ENCODE assay signal across 18 cellular contexts in the genomic region with DNA sequence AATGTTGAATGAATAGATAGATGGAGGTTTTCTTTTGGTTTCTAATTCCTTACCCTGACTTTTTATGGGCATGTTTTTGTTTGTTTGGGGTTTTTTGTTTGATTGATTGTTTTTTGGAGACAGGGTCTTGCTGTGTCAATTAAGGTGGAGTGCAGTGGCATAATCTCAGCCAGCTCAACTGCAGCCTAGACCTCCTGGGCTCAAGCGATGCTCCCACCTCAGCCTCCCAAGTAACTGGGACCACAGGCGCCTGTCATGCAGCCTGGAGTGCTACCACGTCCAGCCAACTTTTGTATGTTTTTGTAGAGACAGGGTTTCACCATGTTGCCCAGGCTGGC. TPM values are rescaled to one million over a fixed set of nuclear protein-coding genes. Genes with fewer than 3 reads are reported as not detected.
DNase-seq lines count a peak whose midpoint lies in the region; ATAC-seq, FAIRE-seq and TF ChIP-seq lines count a peak whose summit lies in the region.
"Had no signal": no experiment of that assay in that cellular context is flagged by ENCODE, and none has a peak within 500 bp of the region (broad histone marks: within the 10 kb centered on the region; RNA-seq: fewer than 3 reads in every experiment).

No MANE protein-coding gene starts in this region.

- no peaks in the 10 kb centered on the region for H3K27me3 Mint-ChIP-seq in activated CD4-positive, alpha-beta T cell treated with anti-CD3 and anti-CD28 coated beads for 36 hours
- no peaks in the 10 kb centered on the region for H3K27me3 Mint-ChIP-seq in CD8-positive, alpha-beta T cell (ENCODE audit: low read depth)
- H3K27me3 Mint-ChIP-seq in activated T-helper 2 cell treated with anti-CD3 and anti-CD28 coated beads, Interferon-gamma antibody, Interleukin-2, Interleukin-4, amounts not matched to agents 10 μg/mL and 5 μg/mL and 100 μg/mL, durations not matched to agents 14 hours and 24 hours and 36 hours (ENCODE audit: low read depth): no peaks in the 10 kb centered on the region
- peaks cover 5% of the 10 kb centered on the region for H3K27me3 Mint-ChIP-seq in nephron progenitor cell (ENCODE audit: low read depth, poor library complexity)
- H3K27me3 Mint-ChIP-seq: IgD-negative memory B cell, naive B cell had no signal

- H3K4me3 ChIP-seq in CD8-positive, alpha-beta T cell (ENCODE audit: low read depth, low read length): no peak overlapping the region
- H3K4me3 ChIP-seq: SJSA1 had no signal

- POLR2A ChIA-PET in activated CD4-positive, alpha-beta T cell treated with anti-CD3 and anti-CD28 coated beads for 36 hours (lab: Charles Lee): interaction anchor here (0.6 kb wide), 1 partner anchor 1935 kb away, joined by 3 read pairs; no protein-coding TSS in a partner anchor
- POLR2A ChIA-PET in CD8-positive, alpha-beta T cell (lab: Charles Lee): interaction anchor here (0.7 to 4.5 kb wide), 2 partner anchors 21 to 66 kb away, joined by 4 to 17 read pairs; no protein-coding TSS in a partner anchor

- no peak overlapping the region for H3K4me3 Mint-ChIP-seq in activated CD4-positive, alpha-beta T cell treated with anti-CD3 and anti-CD28 coated beads for 36 hours
- H3K4me3 Mint-ChIP-seq in CD8-positive, alpha-beta T cell: peak overlapping the region; percentile 72
- H3K4me3 Mint-ChIP-seq in activated T-helper 2 cell treated with anti-CD3 and anti-CD28 coated beads, Interferon-gamma antibody, Interleukin-2, Interleukin-4, amounts not matched to agents 10 μg/mL and 5 μg/mL and 100 μg/mL, durations not matched to agents 14 hours and 24 hours and 36 hours (ENCODE audit: low read depth): peak overlapping the region; percentile 67
- H3K4me3 Mint-ChIP-seq in nephron progenitor cell: peak overlapping the region; percentile 60

- peak overlapping the region; percentile 72 for H3K27ac Mint-ChIP-seq in activated CD4-positive, alpha-beta T cell treated with anti-CD3 and anti-CD28 coated beads for 36 hours
- no peak overlapping the region for H3K27ac Mint-ChIP-seq in CD8-positive, alpha-beta T cell
- peak overlapping the region; percentile 21 for H3K27ac Mint-ChIP-seq in activated T-helper 2 cell treated with anti-CD3 and anti-CD28 coated beads, Interferon-gamma antibody, Interleukin-2, Interleukin-4, amounts not matched to agents 10 μg/mL and 5 μg/mL and 100 μg/mL, durations not matched to agents 14 hours and 24 hours and 36 hours
- H3K27ac Mint-ChIP-seq in nephron progenitor cell: no peak overlapping the region

- ATAC-seq in activated CD4-positive, alpha-beta T cell treated with anti-CD3 and anti-CD28 coated beads for 36 hours: no peak
- ATAC-seq in CD8-positive, alpha-beta T cell: no peak

- H3K36me3 Mint-ChIP-seq in activated CD4-positive, alpha-beta T cell treated with anti-CD3 and anti-CD28 coated beads for 36 hours (ENCODE audit: low read depth): peaks cover 5% of the 10 kb centered on the region
- H3K36me3 Mint-ChIP-seq in CD8-positive, alpha-beta T cell: peaks cover 4% of the 10 kb centered on the region
- H3K36me3 Mint-ChIP-seq in activated T-helper 2 cell treated with anti-CD3 and anti-CD28 coated beads, Interferon-gamma antibody, Interleukin-2, Interleukin-4, amounts not matched to agents 10 μg/mL and 5 μg/mL and 100 μg/mL, durations not matched to agents 14 hours and 24 hours and 36 hours (ENCODE audit: low read depth): peaks cover 7% of the 10 kb centered on the region
- peaks cover 21% of the 10 kb centered on the region for H3K36me3 Mint-ChIP-seq in nephron progenitor cell (ENCODE audit: low read depth)
- H3K36me3 Mint-ChIP-seq: naive B cell had no signal

- H3K36me3 ChIP-seq in CD8-positive, alpha-beta T cell (ENCODE audit: insufficient read depth, low read length): no peaks in the 10 kb centered on the region

- peaks cover 15% of the 10 kb centered on the region for H3K4me1 ChIP-seq in CD8-positive, alpha-beta T cell (ENCODE audit: insufficient read depth, low read length)
- H3K4me1 ChIP-seq: SJSA1 had no signal

- no peak for FAIRE-seq in HTR-8/SVneo (lab: Jason Lieb, UNC)
- FAIRE-seq: A549, GM18507 had no signal

- no peaks in the 10 kb centered on the region for H3K27me3 ChIP-seq in CD8-positive, alpha-beta T cell (ENCODE audit: insufficient read depth, low read length)
- H3K27me3 ChIP-seq: SJSA1 had no signal

- CTCF ChIA-PET in activated CD4-positive, alpha-beta T cell treated with anti-CD3 and anti-CD28 coated beads for 36 hours (lab: Charles Lee): no interaction called here
- CTCF ChIA-PET in CD8-positive, alpha-beta T cell (lab: Charles Lee): interaction anchor here (1.2 to 2.4 kb wide), 3 partner anchors 21 to 204 kb away, joined by 5 to 16 read pairs (median 12); no protein-coding TSS in a partner anchor

- no peak for TF ChIP-seq CTCF in CD8-positive, alpha-beta T cell (IDR thresholded peaks at IDR 0.05)
- no peak for TF ChIP-seq CTCF in nephron progenitor cell (IDR thresholded peaks at IDR 0.05)

- peaks cover 16% of the 10 kb centered on the region for H3K4me1 Mint-ChIP-seq in activated CD4-positive, alpha-beta T cell treated with anti-CD3 and anti-CD28 coated beads for 36 hours
- H3K4me1 Mint-ChIP-seq in CD8-positive, alpha-beta T cell (ENCODE audit: low read depth): peaks cover 16% of the 10 kb centered on the region
- peaks cover 6% of the 10 kb centered on the region for H3K4me1 Mint-ChIP-seq in activated T-helper 2 cell treated with anti-CD3 and anti-CD28 coated beads, Interferon-gamma antibody, Interleukin-2, Interleukin-4, amounts not matched to agents 10 μg/mL and 5 μg/mL and 100 μg/mL, durations not matched to agents 14 hours and 24 hours and 36 hours (ENCODE audit: low read depth)
- peaks cover 16% of the 10 kb centered on the region for H3K4me1 Mint-ChIP-seq in nephron progenitor cell

- peaks cover 4% of the 10 kb centered on the region for H3K9me3 Mint-ChIP-seq in activated CD4-positive, alpha-beta T cell treated with anti-CD3 and anti-CD28 coated beads for 36 hours (ENCODE audit: low read depth)
- H3K9me3 Mint-ChIP-seq in CD8-positive, alpha-beta T cell: no peaks in the 10 kb centered on the region
- H3K9me3 Mint-ChIP-seq in activated T-helper 2 cell treated with anti-CD3 and anti-CD28 coated beads, Interferon-gamma antibody, Interleukin-2, Interleukin-4, amounts not matched to agents 10 μg/mL and 5 μg/mL and 100 μg/mL, durations not matched to agents 14 hours and 24 hours and 36 hours: peaks cover 10% of the 10 kb centered on the region
- peaks cover 22% of the 10 kb centered on the region for H3K9me3 Mint-ChIP-seq in nephron progenitor cell
- H3K9me3 Mint-ChIP-seq: IgD-negative memory B cell had no signal

- no peak overlapping the region for H3K27ac ChIP-seq in CD8-positive, alpha-beta T cell (ENCODE audit: low read depth, low read length)
- H3K27ac ChIP-seq: SJSA1 had no signal

- no peaks in the 10 kb centered on the region for H3K9me3 ChIP-seq in CD8-positive, alpha-beta T cell (ENCODE audit: low read length)
- H3K9me3 ChIP-seq: SJSA1 had no signal

- intact Hi-C loops in activated CD4-positive, alpha-beta T cell treated with anti-CD3 and anti-CD28 coated beads for 36 hours (cut with DNase I, micrococcal nuclease): loop anchor here (2.0 kb wide), 7 partner anchors 31 to 983 kb away; a partner anchor contains a TSS
- intact Hi-C loops in CD8-positive, alpha-beta T cell (cut with DNase I, micrococcal nuclease): loop anchor here (2.0 to 10.0 kb wide), 9 partner anchors 33 to 1189 kb away; a partner anchor contains a TSS
- intact Hi-C loops in activated T-helper 2 cell treated with anti-CD3 and anti-CD28 coated beads, Interferon-gamma antibody, Interleukin-2, Interleukin-4, amounts not matched to agents 10 μg/mL and 5 μg/mL and 100 μg/mL, durations not matched to agents 14 hours and 24 hours and 36 hours (cut with micrococcal nuclease): loop anchor here (5.0 kb wide), 1 partner anchor 1117 kb away; a partner anchor contains a TSS

- no peak for DNase-seq in activated CD4-positive, alpha-beta T cell treated with anti-CD3 and anti-CD28 coated beads for 36 hours
- DNase-seq in activated CD4-positive, alpha-beta T cell treated with anti-CD3 and anti-CD28 coated beads, Interleukin-2, amount 50 U/mL, for 1 hour: no peak
- DNase-seq in CD8-positive, alpha-beta T cell: no peak
- DNase-seq in activated T-helper 2 cell treated with anti-CD3 and anti-CD28 coated beads, Interferon-gamma antibody, Interleukin-2, Interleukin-4, amounts not matched to agents 10 μg/mL and 5 μg/mL and 100 μg/mL, durations not matched to agents 14 hours and 24 hours and 36 hours (ENCODE audit: low spot score): no peak
- DNase-seq in nephron progenitor cell (no peak), DMS53 treated with DMSO at 0.1 percent for 48 hours (lab: John Stamatoyannopoulos, UW; ENCODE audit: unreplicated experiment) (no peak), HTR-8/SVneo (ENCODE audit: insufficient read length, low spot score) (no peak), NCI-H1105 treated with DMSO at 0.1 percent for 48 hours (lab: John Stamatoyannopoulos, UW) (no peak)
- DNase-seq: aorta; cortex of kidney; GOT3; NCI-H1092; stimulated activated naive CD4-positive, alpha-beta T cell had no signal

RNA-seq across cellular contexts. Expression of a gene that starts 1.5 kb away (rescaled TPM):
- total RNA-seq in activated CD4-positive, alpha-beta T cell treated with anti-CD3 and anti-CD28 coated beads for 36 hours: 10 to 100 TPM; 13.3 to 13.6 TPM
- 10 to 100 TPM; 12.5 to 12.9 TPM for total RNA-seq in CD8-positive, alpha-beta T cell
- 21.3 and 21.7 TPM in 2 replicates for total RNA-seq in activated T-helper 2 cell treated with anti-CD3 and anti-CD28 coated beads, Interferon-gamma antibody, Interleukin-2, Interleukin-4, amounts not matched to agents 10 μg/mL and 5 μg/mL and 100 μg/mL, durations not matched to agents 14 hours and 24 hours and 36 hours

RNA-seq across cellular contexts. Expression of a gene that starts 31.9 kb away (rescaled TPM):
- total RNA-seq in activated CD4-positive, alpha-beta T cell treated with anti-CD3 and anti-CD28 coated beads for 36 hours: 1,000 to 10,000 TPM; 2,447 to 2,541 TPM
- total RNA-seq in CD8-positive, alpha-beta T cell: 1,000 to 10,000 TPM; 2,721 to 2,770 TPM
- 1,642 and 1,684 TPM in 2 replicates for total RNA-seq in activated T-helper 2 cell treated with anti-CD3 and anti-CD28 coated beads, Interferon-gamma antibody, Interleukin-2, Interleukin-4, amounts not matched to agents 10 μg/mL and 5 μg/mL and 100 μg/mL, durations not matched to agents 14 hours and 24 hours and 36 hours

Comparison
In these comparisons a context has a peak if more than half of its experiments do, and no peak if none do; other contexts are left out.
1. H3K27ac Mint-ChIP-seq: peak in activated CD4-positive, alpha-beta T cell treated with anti-CD3 and anti-CD28 coated beads for 36 hours (single experiment) and activated T-helper 2 cell treated with anti-CD3 and anti-CD28 coated beads, Interferon-gamma antibody, Interleukin-2, Interleukin-4, amounts not matched to agents 10 μg/mL and 5 μg/mL and 100 μg/mL, durations not matched to agents 14 hours and 24 hours and 36 hours (single experiment); none in CD8-positive, alpha-beta T cell (single experiment) and nephron progenitor cell (single experiment).